In genomic region chr1:30923597-30923996, GRCh38 we compare ENCODE assay signal across 16 cellular contexts. TPM values are rescaled to one million over a fixed set of nuclear protein-coding genes. Genes with fewer than 3 reads are reported as not detected.
A peak's percentile ranks its signal among the peaks of the same experiment; 100 is the strongest.
DNase-seq lines count a peak whose midpoint lies in the region; ATAC-seq and TF ChIP-seq lines count a peak whose summit lies in the region.
"Had no signal": no experiment of that assay in that cellular context is flagged by ENCODE, and none has a peak within 500 bp of the region (broad histone marks: within the 10 kb centered on the region; RNA-seq: fewer than 3 reads in every experiment).

No MANE protein-coding gene starts in this region.

- ATAC-seq in SK-N-SH treated with all-trans-retinoic acid at 6 μM for 48 hours = no peak
- no peak for ATAC-seq in HG03520 (IDR thresholded peaks at IDR 0.05; ENCODE audit: unreplicated experiment)
- ATAC-seq in activated CD8-positive, alpha-beta T cell treated with anti-CD3 and anti-CD28 coated beads, Interleukin-2, amount 10 ng/mL, durations not matched to agents 7 days and 5 days = no peak
- ATAC-seq: Right ventricle myocardium inferior had no signal

- DNase-seq in EH (ENCODE audit: low read depth) = peak; percentile 66
- peak; percentile 38 for DNase-seq in LHCN-M2 (ENCODE audit: low read depth)
- DNase-seq in astrocyte of the hippocampus (ENCODE audit: low read depth, low spot score) = peak; percentile 47
- peak; percentile 56 for DNase-seq in myocyte (ENCODE audit: low read depth)
- DNase-seq in activated CD8-positive, alpha-beta T cell treated with anti-CD3 and anti-CD28 coated beads, Interleukin-2, amount 10 ng/mL, durations not matched to agents 7 days and 5 days = no peak
- DNase-seq: CD4-positive, alpha-beta T cell; DMS79; NCI-H1092 treated with DMSO at 0.1 percent for 48 hours; NCI-H1694 treated with DMSO at 0.1 percent for 48 hours; NCI-H446 treated with DMSO at 0.1 percent for 48 hours; NCI-H774; PC-9 had no signal

- no peak overlapping the region for H3K27ac Mint-ChIP-seq in activated CD8-positive, alpha-beta T cell treated with anti-CD3 and anti-CD28 coated beads, Interleukin-2, amount 10 ng/mL, durations not matched to agents 7 days and 5 days
- H3K27ac Mint-ChIP-seq: B cell; CD4-positive, alpha-beta T cell had no signal

- H3K9me3 Mint-ChIP-seq in activated CD8-positive, alpha-beta T cell treated with anti-CD3 and anti-CD28 coated beads, Interleukin-2, amount 10 ng/mL, durations not matched to agents 7 days and 5 days (ENCODE audit: insufficient read depth) = no peaks in the 10 kb centered on the region
- H3K9me3 Mint-ChIP-seq: CD4-positive, alpha-beta T cell had no signal

- POLR2A ChIA-PET in activated CD8-positive, alpha-beta T cell treated with anti-CD3 and anti-CD28 coated beads, Interleukin-2, amount 10 ng/mL, durations not matched to agents 7 days and 5 days (lab: Charles Lee) = interaction anchor here (0.6 kb wide), 1 partner anchor 20 kb away, joined by 3 read pairs; no protein-coding TSS in a partner anchor

- H3K4me1 Mint-ChIP-seq in activated CD8-positive, alpha-beta T cell treated with anti-CD3 and anti-CD28 coated beads, Interleukin-2, amount 10 ng/mL, durations not matched to agents 7 days and 5 days (ENCODE audit: low read depth) = peaks cover 4% of the 10 kb centered on the region
- H3K4me1 Mint-ChIP-seq: B cell had no signal

- CTCF ChIA-PET in activated CD8-positive, alpha-beta T cell treated with anti-CD3 and anti-CD28 coated beads, Interleukin-2, amount 10 ng/mL, durations not matched to agents 7 days and 5 days (lab: Charles Lee) = interaction anchor here (1.1 to 1.2 kb wide), 2 partner anchors 8 to 9 kb away, joined by 3 to 4 read pairs; no protein-coding TSS in a partner anchor

- no peaks in the 10 kb centered on the region for H3K36me3 Mint-ChIP-seq in activated CD8-positive, alpha-beta T cell treated with anti-CD3 and anti-CD28 coated beads, Interleukin-2, amount 10 ng/mL, durations not matched to agents 7 days and 5 days (ENCODE audit: low read depth)

- peaks cover 22% of the 10 kb centered on the region for H3K27me3 Mint-ChIP-seq in activated CD8-positive, alpha-beta T cell treated with anti-CD3 and anti-CD28 coated beads, Interleukin-2, amount 10 ng/mL, durations not matched to agents 7 days and 5 days (ENCODE audit: low read depth)

- no peak overlapping the region for H3K4me3 Mint-ChIP-seq in activated CD8-positive, alpha-beta T cell treated with anti-CD3 and anti-CD28 coated beads, Interleukin-2, amount 10 ng/mL, durations not matched to agents 7 days and 5 days
- H3K4me3 Mint-ChIP-seq: B cell; CD4-positive, alpha-beta T cell had no signal

TF ChIP-seq in SK-N-SH treated with all-trans-retinoic acid at 6 μM for 48 hours, 23 proteins besides CTCF, POLR2A, EP300 and RAD21:
- TF ChIP-seq PPARA (CRISPR knock-in tag; IDR thresholded peaks at IDR 0.05; ENCODE audit: borderline replicate concordance) (no peak), ARNTL (CRISPR knock-in tag; IDR thresholded peaks at IDR 0.05; ENCODE audit: borderline replicate concordance, low read depth) (no peak), BACH2 (CRISPR knock-in tag; IDR thresholded peaks at IDR 0.05; ENCODE audit: borderline replicate concordance) (no peak), CSRNP3 (CRISPR knock-in tag; IDR thresholded peaks at IDR 0.05) (no peak), ZFP3 (CRISPR knock-in tag; IDR thresholded peaks at IDR 0.05) (no peak), ZNF565 (CRISPR knock-in tag; conservative IDR thresholded peaks at IDR 0.05; ENCODE audit: low read depth) (no peak), CSDC2 (CRISPR knock-in tag; IDR thresholded peaks at IDR 0.05) (no peak), OSR1 (CRISPR knock-in tag; IDR thresholded peaks at IDR 0.05) (no peak), RARB (CRISPR knock-in tag; IDR thresholded peaks at IDR 0.05) (no peak), SNAI2 (CRISPR knock-in tag; IDR thresholded peaks at IDR 0.05) (no peak), CREB5 (CRISPR knock-in tag; IDR thresholded peaks at IDR 0.05; ENCODE audit: low read depth) (no peak)

RNA-seq across cellular contexts. Expression of gene SDC3, which starts 15.0 kb away (rescaled TPM):
- total RNA-seq in LHCN-M2 (2014; rRNA removed) (33.0 and 39.8 TPM in 2 replicates), myocyte (15.7 and 17.6 TPM in 2 replicates)
- polyA plus RNA-seq in LHCN-M2 (2012) = 45.9 TPM
- polyA plus RNA-seq in myocyte (2012) = 51.4 TPM
- not detected for total RNA-seq in activated CD8-positive, alpha-beta T cell treated with anti-CD3 and anti-CD28 coated beads, Interleukin-2, amount 10 ng/mL, durations not matched to agents 7 days and 5 days

Comparison
In these comparisons a context has a peak if more than half of its experiments do, and no peak if none do; other contexts are left out.
1. RNA of gene SDC3, which starts 15.0 kb away (total RNA-seq): 33.0 to 39.8 TPM in LHCN-M2 and 15.7 to 17.6 TPM in myocyte; not detected in activated CD8-positive, alpha-beta T cell treated with anti-CD3 and anti-CD28 coated beads, Interleukin-2, amount 10 ng/mL, durations not matched to agents 7 days and 5 days; every median in the first group is over 10 times any median in the second.